19 cellular contexts compared by ENCODE assay signal in the genomic region with DNA sequence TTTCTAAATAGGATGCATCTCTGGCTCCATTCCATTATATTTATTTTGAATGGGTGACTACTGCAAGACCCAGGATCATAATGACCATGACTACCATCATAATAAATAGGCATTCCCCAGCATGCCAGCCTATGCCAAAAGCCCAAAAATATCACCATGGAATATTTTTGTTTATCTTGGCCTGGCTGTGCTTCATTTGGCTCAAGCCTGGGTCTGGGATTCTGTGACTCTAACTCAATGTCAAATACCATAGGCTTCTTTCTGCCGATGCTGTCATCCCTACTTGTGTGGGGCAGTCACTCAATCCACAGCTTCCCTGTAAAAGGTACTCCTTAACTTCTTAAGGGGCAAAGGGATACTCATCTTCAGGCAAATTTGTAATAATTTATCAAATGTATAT.
"Had no signal": no experiment of that assay in that cellular context is flagged by ENCODE, and none has a peak within 500 bp of the region (broad histone marks: within the 10 kb centered on the region; RNA-seq: fewer than 3 reads in every experiment).

No MANE protein-coding gene starts in this region.

- DNase-seq: activated CD4-positive, alpha-beta memory T cell treated with anti-CD3 and anti-CD28 coated beads for 36 hours; activated CD4-positive, alpha-beta T cell treated with anti-CD3 and anti-CD28 coated beads for 4 hours; activated naive CD8-positive, alpha-beta T cell treated with anti-CD3 and anti-CD28 coated beads, Interleukin-2, amount 10 ng/mL, durations not matched to agents 7 days and 5 days; activated T-cell treated with anti-CD3 and anti-CD28 coated beads for 4 hours; amygdala; effector memory CD4-positive, alpha-beta T cell; left colon; retina; stimulated activated naive CD8-positive, alpha-beta T cell treated with anti-CD3 and anti-CD28 coated beads, Interleukin-15, Interleukin-2, amounts not matched to agents 100 U/mL and 50 U/mL, for 24 hours had no signal

- H3K4me3 ChIP-seq: esophagus muscularis mucosa, hepatocyte, skin epidermis had no signal

- H3K27ac Mint-ChIP-seq: activated CD4-positive, alpha-beta memory T cell treated with anti-CD3 and anti-CD28 coated beads for 36 hours; activated naive CD8-positive, alpha-beta T cell treated with anti-CD3 and anti-CD28 coated beads, Interleukin-2, amount 10 ng/mL, durations not matched to agents 7 days and 5 days; activated T-helper 1 cell treated with anti-CD3 and anti-CD28 coated beads, Interleukin-12 subunit alpha, Interleukin-12 subunit beta, Interleukin-2, Interleukin-4 antibody, amounts not matched to agents 30 ng/mL and 10 ng/mL and 1 ng/mL, durations not matched to agents 14 hours and 24 hours and 36 hours; dendritic cell treated with granulocyte-macrophage colony-stimulating factor and Interleukin-4, amounts not matched to agents 40 ng/mL and 50 ng/mL, for 4 days; mesothelial cell of epicardium; nephron; T-helper 2 cell treated with Interferon-gamma antibody and Interleukin-4, amounts not matched to agents 5 μg/mL and 100 μg/mL, for 36 hours; type B pancreatic cell; WTC11 had no signal

- H3K9me3 Mint-ChIP-seq: activated CD4-positive, alpha-beta memory T cell treated with anti-CD3 and anti-CD28 coated beads for 36 hours; activated naive CD8-positive, alpha-beta T cell treated with anti-CD3 and anti-CD28 coated beads, Interleukin-2, amount 10 ng/mL, durations not matched to agents 7 days and 5 days; activated T-helper 1 cell treated with anti-CD3 and anti-CD28 coated beads, Interleukin-12 subunit alpha, Interleukin-12 subunit beta, Interleukin-2, Interleukin-4 antibody, amounts not matched to agents 30 ng/mL and 10 ng/mL and 1 ng/mL, durations not matched to agents 14 hours and 24 hours and 36 hours; dendritic cell treated with granulocyte-macrophage colony-stimulating factor and Interleukin-4, amounts not matched to agents 40 ng/mL and 50 ng/mL, for 4 days; mesothelial cell of epicardium; nephron; T-helper 2 cell treated with Interferon-gamma antibody and Interleukin-4, amounts not matched to agents 5 μg/mL and 100 μg/mL, for 36 hours; type B pancreatic cell; WTC11 had no signal

- H3K4me2 ChIP-seq: hepatocyte had no signal

- H3K27me3 ChIP-seq: esophagus muscularis mucosa, hepatocyte had no signal

- H3K27me3 Mint-ChIP-seq: activated CD4-positive, alpha-beta memory T cell treated with anti-CD3 and anti-CD28 coated beads for 36 hours; activated naive CD8-positive, alpha-beta T cell treated with anti-CD3 and anti-CD28 coated beads, Interleukin-2, amount 10 ng/mL, durations not matched to agents 7 days and 5 days; dendritic cell treated with granulocyte-macrophage colony-stimulating factor and Interleukin-4, amounts not matched to agents 40 ng/mL and 50 ng/mL, for 4 days; type B pancreatic cell had no signal

- H3K9me3 ChIP-seq: esophagus muscularis mucosa had no signal

- H3K36me3 ChIP-seq: esophagus muscularis mucosa had no signal

- ATAC-seq: left colon; stimulated activated naive CD8-positive, alpha-beta T cell treated with anti-CD3 and anti-CD28 coated beads, Interleukin-15, Interleukin-2, amounts not matched to agents 100 U/mL and 50 U/mL, for 24 hours; WTC11 had no signal

- H3K36me3 Mint-ChIP-seq: activated CD4-positive, alpha-beta memory T cell treated with anti-CD3 and anti-CD28 coated beads for 36 hours; activated naive CD8-positive, alpha-beta T cell treated with anti-CD3 and anti-CD28 coated beads, Interleukin-2, amount 10 ng/mL, durations not matched to agents 7 days and 5 days; mesothelial cell of epicardium; type B pancreatic cell; WTC11 had no signal

- H3K4me3 Mint-ChIP-seq: activated CD4-positive, alpha-beta memory T cell treated with anti-CD3 and anti-CD28 coated beads for 36 hours; activated naive CD8-positive, alpha-beta T cell treated with anti-CD3 and anti-CD28 coated beads, Interleukin-2, amount 10 ng/mL, durations not matched to agents 7 days and 5 days; activated T-helper 1 cell treated with anti-CD3 and anti-CD28 coated beads, Interleukin-12 subunit alpha, Interleukin-12 subunit beta, Interleukin-2, Interleukin-4 antibody, amounts not matched to agents 30 ng/mL and 10 ng/mL and 1 ng/mL, durations not matched to agents 14 hours and 24 hours and 36 hours; dendritic cell treated with granulocyte-macrophage colony-stimulating factor and Interleukin-4, amounts not matched to agents 40 ng/mL and 50 ng/mL, for 4 days; mesothelial cell of epicardium; nephron; T-helper 2 cell treated with Interferon-gamma antibody and Interleukin-4, amounts not matched to agents 5 μg/mL and 100 μg/mL, for 36 hours; type B pancreatic cell; WTC11 had no signal

- H3K79me2 ChIP-seq: hepatocyte had no signal

- H2AFZ ChIP-seq: hepatocyte had no signal

- H3K27ac ChIP-seq: esophagus muscularis mucosa, hepatocyte, skin epidermis had no signal

- H3K4me1 Mint-ChIP-seq: activated naive CD8-positive, alpha-beta T cell treated with anti-CD3 and anti-CD28 coated beads, Interleukin-2, amount 10 ng/mL, durations not matched to agents 7 days and 5 days; nephron had no signal
